Comparison of ENCODE assay signal across 11 cellular contexts in the genomic region with DNA sequence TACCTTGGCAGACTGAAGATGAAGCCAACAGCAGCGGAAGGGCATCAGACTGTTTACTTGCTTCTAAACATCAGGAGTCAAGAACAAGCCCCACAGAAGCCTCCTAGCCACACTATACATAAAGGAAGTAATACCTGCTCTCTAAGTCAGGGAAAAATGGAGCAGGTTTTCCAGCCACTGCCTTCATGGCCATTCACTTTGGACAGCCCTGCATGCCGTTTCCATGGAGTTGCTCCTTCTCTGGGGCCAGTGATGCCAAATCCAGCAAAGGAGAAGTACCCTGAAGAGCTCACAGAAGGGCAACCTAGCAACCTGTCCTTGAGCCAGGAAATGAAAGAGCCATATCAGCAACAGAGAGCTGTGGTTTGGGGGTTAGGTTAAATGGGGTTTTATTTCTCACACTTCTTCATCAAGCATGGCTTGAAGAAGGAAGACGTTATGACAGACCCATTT. TPM values are rescaled to one million over a fixed set of nuclear protein-coding genes. Genes with fewer than 3 reads are reported as not detected.
DNase-seq lines count a peak whose midpoint lies in the region; ATAC-seq, FAIRE-seq and TF ChIP-seq lines count a peak whose summit lies in the region.
"Not testable (repeated sequence)": the region's sequence is repeated elsewhere in the genome, so short reads cannot be mapped to it uniquely, and the experiment has no call there.
"Had no signal": no experiment of that assay in that cellular context is flagged by ENCODE, and none has a peak within 500 bp of the region (broad histone marks: within the 10 kb centered on the region; RNA-seq: fewer than 3 reads in every experiment).

No MANE protein-coding gene starts in this region.

- H3K4me1 Mint-ChIP-seq in activated CD8-positive, alpha-beta memory T cell treated with anti-CD3 and anti-CD28 coated beads, Interleukin-2, amount 10 ng/mL, durations not matched to agents 7 days and 5 days: peaks cover 42% of the 10 kb centered on the region
- peaks cover 29 to 46% of the 10 kb centered on the region in 2 donors for H3K4me1 Mint-ChIP-seq in effector memory CD8-positive, alpha-beta T cell (ENCODE audit: low read depth in 2 of 2)

- peak overlapping the region; percentile 78 for H3K4me3 Mint-ChIP-seq in activated CD8-positive, alpha-beta memory T cell treated with anti-CD3 and anti-CD28 coated beads, Interleukin-2, amount 10 ng/mL, durations not matched to agents 7 days and 5 days
- peak overlapping the region; percentile 90 to 94 for H3K4me3 Mint-ChIP-seq in effector memory CD8-positive, alpha-beta T cell

- FAIRE-seq in GM12892 (lab: Jason Lieb, UNC): peak; percentile 67

- CTCF ChIA-PET in activated CD8-positive, alpha-beta memory T cell treated with anti-CD3 and anti-CD28 coated beads, Interleukin-2, amount 10 ng/mL, durations not matched to agents 7 days and 5 days (lab: Charles Lee): interaction anchor here (1.3 to 3.4 kb wide), 2 partner anchors 46 to 55 kb away, joined by 3 to 12 read pairs; a partner anchor contains a TSS

- not testable (repeated sequence) for H3K9me3 Mint-ChIP-seq in activated CD8-positive, alpha-beta memory T cell treated with anti-CD3 and anti-CD28 coated beads, Interleukin-2, amount 10 ng/mL, durations not matched to agents 7 days and 5 days (ENCODE audit: low read depth); effector memory CD8-positive, alpha-beta T cell

- not testable (repeated sequence) for H3K27me3 Mint-ChIP-seq in activated CD8-positive, alpha-beta memory T cell treated with anti-CD3 and anti-CD28 coated beads, Interleukin-2, amount 10 ng/mL, durations not matched to agents 7 days and 5 days; effector memory CD8-positive, alpha-beta T cell

- TF ChIP-seq POLR2A in GM12892 (IDR thresholded peaks at IDR 0.05; ENCODE audit: low read depth, low read length): not testable (repeated sequence)

- H3K27ac Mint-ChIP-seq in activated CD8-positive, alpha-beta memory T cell treated with anti-CD3 and anti-CD28 coated beads, Interleukin-2, amount 10 ng/mL, durations not matched to agents 7 days and 5 days: peak overlapping the region; percentile 89
- peak overlapping the region; percentile 92 to 97 for H3K27ac Mint-ChIP-seq in effector memory CD8-positive, alpha-beta T cell

- not testable (repeated sequence) for DNase-seq in GM12892 (ENCODE audit: insufficient read length); stimulated activated naive CD8-positive, alpha-beta T cell treated with anti-CD3 and anti-CD28 coated beads, Interleukin-15, Interleukin-2, amounts not matched to agents 100 U/mL and 50 U/mL, for 24 hours
- DNase-seq in NCI-H1417 (lab: John Stamatoyannopoulos, UW): peak in 2 of 3 experiments; percentile 19 to 69
- DNase-seq in activated CD8-positive, alpha-beta memory T cell treated with anti-CD3 and anti-CD28 coated beads, Interleukin-2, amount 10 ng/mL, durations not matched to agents 7 days and 5 days: peak; percentile 41
- DNase-seq in effector memory CD8-positive, alpha-beta T cell: peak; percentile 1 to 53 (median 7)

- not testable (repeated sequence) for H3K36me3 Mint-ChIP-seq in activated CD8-positive, alpha-beta memory T cell treated with anti-CD3 and anti-CD28 coated beads, Interleukin-2, amount 10 ng/mL, durations not matched to agents 7 days and 5 days; effector memory CD8-positive, alpha-beta T cell (ENCODE audit: insufficient read depth)

- ATAC-seq in GM19397 (IDR thresholded peaks at IDR 0.05; ENCODE audit: unreplicated experiment) (peak; percentile 34), HG02678 (IDR thresholded peaks at IDR 0.05; ENCODE audit: unreplicated experiment) (peak; percentile 50), HG03196 (IDR thresholded peaks at IDR 0.05; ENCODE audit: unreplicated experiment) (peak; percentile 44)
- peak; percentile 43 for ATAC-seq in activated CD8-positive, alpha-beta memory T cell treated with anti-CD3 and anti-CD28 coated beads, Interleukin-2, amount 10 ng/mL, durations not matched to agents 7 days and 5 days
- ATAC-seq in effector memory CD8-positive, alpha-beta T cell (replicated peaks): peak; percentile 63
- peak; percentile 48 for ATAC-seq in stimulated activated naive CD8-positive, alpha-beta T cell treated with anti-CD3 and anti-CD28 coated beads, Interleukin-15, Interleukin-2, amounts not matched to agents 100 U/mL and 50 U/mL, for 24 hours

RNA-seq across cellular contexts. Expression of a gene that starts 1.8 kb away (rescaled TPM):
- 1.1 TPM for polyA plus RNA-seq in GM12892 (2012; ENCODE audit: missing spikeins)
- total RNA-seq in activated CD8-positive, alpha-beta memory T cell treated with anti-CD3 and anti-CD28 coated beads, Interleukin-2, amount 10 ng/mL, durations not matched to agents 7 days and 5 days: 1 to 10 TPM; 3.3 to 3.9 TPM
- total RNA-seq: left lobe of liver, PC-9 had no signal

RNA-seq across cellular contexts. Expression of a gene that starts 34.5 kb away (rescaled TPM):
- polyA plus RNA-seq in GM12892 (2012; ENCODE audit: missing spikeins): 3.3 TPM
- 1 to 10 TPM; 4.6 TPM for total RNA-seq in activated CD8-positive, alpha-beta memory T cell treated with anti-CD3 and anti-CD28 coated beads, Interleukin-2, amount 10 ng/mL, durations not matched to agents 7 days and 5 days
- total RNA-seq: HepG2, PC-9 had no signal
- polyA plus RNA-seq: HepG2 had no signal

RNA-seq across cellular contexts. Expression of a gene that starts 46.3 kb away (rescaled TPM):
- polyA plus RNA-seq in GM12892 (2012; ENCODE audit: missing spikeins): 4.9 TPM
- total RNA-seq in activated CD8-positive, alpha-beta memory T cell treated with anti-CD3 and anti-CD28 coated beads, Interleukin-2, amount 10 ng/mL, durations not matched to agents 7 days and 5 days: 1 to 10 TPM; 7.4 to 9.6 TPM

RNA-seq across cellular contexts. Expression of a gene that starts 55.7 kb away (rescaled TPM):
- polyA plus RNA-seq in GM12892 (2012; ENCODE audit: missing spikeins): 8.3 TPM
- total RNA-seq in activated CD8-positive, alpha-beta memory T cell treated with anti-CD3 and anti-CD28 coated beads, Interleukin-2, amount 10 ng/mL, durations not matched to agents 7 days and 5 days: 10 to 100 TPM; 11.9 to 12.1 TPM
